9 cellular contexts compared by ENCODE assay signal in the genomic region with DNA sequence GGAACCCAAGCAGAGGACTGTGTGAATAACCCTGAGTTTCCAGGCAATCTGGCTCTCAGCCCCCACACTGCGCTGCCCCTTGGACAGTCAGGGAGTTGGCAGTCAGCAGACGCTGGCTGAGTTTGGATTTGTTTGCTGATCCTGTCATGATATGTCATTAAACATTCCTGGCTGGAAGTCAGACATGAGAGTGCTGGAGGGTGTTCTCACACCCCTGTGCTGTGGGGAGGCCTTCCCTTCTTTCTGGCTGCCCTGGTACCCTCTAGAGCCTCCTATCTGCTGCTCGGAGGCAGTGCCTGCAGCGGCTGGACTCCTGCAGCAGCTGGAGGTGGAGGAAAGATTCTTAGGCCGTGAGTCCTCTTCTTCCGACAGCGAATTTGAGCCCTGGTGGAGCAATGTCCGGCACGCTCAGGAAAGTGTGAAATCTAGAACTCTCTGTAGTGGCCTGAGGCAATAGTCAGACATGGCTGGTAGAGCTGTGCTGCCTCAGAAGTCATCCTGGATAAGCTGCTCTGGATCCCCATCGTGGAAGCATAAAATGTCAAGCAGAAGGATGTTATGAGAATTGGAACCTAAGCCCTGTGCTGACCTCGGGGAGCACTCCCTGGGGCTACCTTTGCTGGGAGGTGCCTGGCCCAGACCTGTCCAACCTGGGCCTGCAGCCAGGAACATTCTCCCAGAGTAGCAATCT.
A peak's percentile ranks its signal among the peaks of the same experiment; 100 is the strongest.
DNase-seq lines count a peak whose midpoint lies in the region; ATAC-seq and TF ChIP-seq lines count a peak whose summit lies in the region.
"Had no signal": no experiment of that assay in that cellular context is flagged by ENCODE, and none has a peak within 500 bp of the region (broad histone marks: within the 10 kb centered on the region; RNA-seq: fewer than 3 reads in every experiment).

No MANE protein-coding gene starts in this region.

- no peaks in the 10 kb centered on the region for H3K9me3 ChIP-seq in BE2C
- H3K9me3 ChIP-seq in lower lobe of right lung, result no peaks in the 10 kb centered on the region
- no peaks in the 10 kb centered on the region for H3K9me3 ChIP-seq in SJCRH30 (replicated peaks)
- H3K9me3 ChIP-seq: heart left ventricle had no signal

- ATAC-seq in lower lobe of right lung (peak; percentile 24 to 62), HG02610 (IDR thresholded peaks at IDR 0.05; ENCODE audit: unreplicated experiment) (no peak), HG03565 (IDR thresholded peaks at IDR 0.05; ENCODE audit: unreplicated experiment) (no peak)

- H3K4me1 ChIP-seq in BE2C, result no peaks in the 10 kb centered on the region
- H3K4me1 ChIP-seq in lower lobe of right lung, result peaks cover 7% of the 10 kb centered on the region
- H3K4me1 ChIP-seq in SJCRH30, result no peaks in the 10 kb centered on the region

- 0 out of 2 replicates have a peak, but pooled peaks have one; percentile 17 for TF ChIP-seq CTCF in BE2C (IDR thresholded peaks at IDR 0.05; ENCODE audit: low read depth, low read length)
- TF ChIP-seq CTCF in LNCaP clone FGC (IDR thresholded peaks at IDR 0.05; ENCODE audit: control insufficient read depth, extremely low read depth, insufficient read depth), result peak; percentile 11; the same call in 1 of the 2 replicates
- no peak for TF ChIP-seq CTCF in lower lobe of right lung (IDR thresholded peaks at IDR 0.05)

- no peak overlapping the region for H3K27ac ChIP-seq in lower lobe of right lung
- H3K27ac ChIP-seq in SJCRH30, result no peak overlapping the region
- H3K27ac ChIP-seq: heart left ventricle had no signal

- intact Hi-C loops in lower lobe of right lung (cut with DNase I), result no loop called here

- no peaks in the 10 kb centered on the region for H3K27me3 ChIP-seq in BE2C
- no peaks in the 10 kb centered on the region for H3K27me3 ChIP-seq in lower lobe of right lung (ENCODE audit: low read depth)
- no peaks in the 10 kb centered on the region; the same call in 1 of the 2 replicates for H3K27me3 ChIP-seq in SJCRH30
- H3K27me3 ChIP-seq: heart left ventricle had no signal

- H3K36me3 ChIP-seq in BE2C (no peaks in the 10 kb centered on the region), lower lobe of right lung (no peaks in the 10 kb centered on the region), SJCRH30 (no peaks in the 10 kb centered on the region)
- H3K36me3 ChIP-seq: heart left ventricle had no signal

- H3K4me3 ChIP-seq in BE2C (ENCODE audit: low read depth, low read length) (no peak overlapping the region), LNCaP clone FGC (ENCODE audit: low read depth, low read length) (no peak overlapping the region), lower lobe of right lung (no peak overlapping the region), SJCRH30 (no peak overlapping the region)
- H3K4me3 ChIP-seq: heart left ventricle had no signal

- no peak for DNase-seq in BE2C
- DNase-seq in LNCaP clone FGC (ENCODE audit: low read depth), result peak; percentile 54
- peak; percentile 56 for DNase-seq in brain pericyte (ENCODE audit: low read depth, low spot score)
- DNase-seq in lower lobe of right lung, result no peak
- DNase-seq in cerebellar nuclear complex (lab: John Stamatoyannopoulos, UW), result no peak
- DNase-seq in SJCRH30, result no peak
- DNase-seq: heart left ventricle had no signal

Comparison
In these comparisons a context has a peak if more than half of its experiments do, and no peak if none do; other contexts are left out.
1. DNase-seq: peak in LNCaP clone FGC (single experiment) and brain pericyte (single experiment); none in BE2C (single experiment), lower lobe of right lung (single experiment), cerebellar nuclear complex (0 of 2) and SJCRH30 (0 of 2).
2. ATAC-seq: peak in lower lobe of right lung (2 of 2); none in HG02610 (single experiment) and HG03565 (single experiment).